ENCODE assay signal across 1 cellular context in genomic region chr3:14506626-14507344, GRCh38.
A peak's percentile ranks its signal among the peaks of the same experiment; 100 is the strongest.
TF ChIP-seq lines count a peak whose summit lies in the region.

No MANE protein-coding gene starts in this region.

TF ChIP-seq in K562, 482 proteins besides CTCF, POLR2A, EP300 and RAD21:
- TF ChIP-seq KHSRP (IDR thresholded peaks at IDR 0.05) (no peak), BCOR (IDR thresholded peaks at IDR 0.05) (peak; percentile 78), HMG20B (CRISPR knock-in tag; IDR thresholded peaks at IDR 0.05) (no peak), NFE2L1 (tag; IDR thresholded peaks at IDR 0.05; ENCODE audit: borderline replicate concordance, low read depth) (no peak), CEBPG (CRISPR knock-in tag; IDR thresholded peaks at IDR 0.05) (no peak), CEBPG (tag; conservative IDR thresholded peaks at IDR 0.05 in 1 of 2, IDR thresholded peaks at IDR 0.05 in 1 of 2) (no peak), HEY1 (CRISPR knock-in tag; IDR thresholded peaks at IDR 0.05; ENCODE audit: borderline replicate concordance) (no peak), BHLHE40 (IDR thresholded peaks at IDR 0.05; ENCODE audit: low read length) (0 out of 2 replicates have a peak, but pooled peaks have one; percentile 5), MEIS2 (IDR thresholded peaks at IDR 0.05; ENCODE audit: partially characterized antibody) (peak; percentile 12), RBM25 (IDR thresholded peaks at IDR 0.05; ENCODE audit: low read depth, low read length, severe bottlenecking) (peak; percentile 77), GABPB1 (CRISPR knock-in tag; IDR thresholded peaks at IDR 0.05) (no peak), ZNF212 (CRISPR knock-in tag; IDR thresholded peaks at IDR 0.05) (no peak), PTTG1 (tag; IDR thresholded peaks at IDR 0.05; ENCODE audit: low read depth) (no peak), SMC3 (conservative IDR thresholded peaks at IDR 0.05; ENCODE audit: insufficient read depth, low read depth, low read length) (no peak), HCFC1 (IDR thresholded peaks at IDR 0.05; ENCODE audit: low read depth, low read length) (no peak), ZNF395 (CRISPR knock-in tag; IDR thresholded peaks at IDR 0.05) (no peak), ZNF282 (CRISPR knock-in tag; IDR thresholded peaks at IDR 0.05) (no peak), HDAC2 (IDR thresholded peaks at IDR 0.05) (0 out of 2 replicates have a peak, but pooled peaks have one; percentile 14), KDM1A (IDR thresholded peaks at IDR 0.05) (peak; percentile 59 to 64; a peak in 3 of 4 replicates)
- TF ChIP-seq, protein P1, sequence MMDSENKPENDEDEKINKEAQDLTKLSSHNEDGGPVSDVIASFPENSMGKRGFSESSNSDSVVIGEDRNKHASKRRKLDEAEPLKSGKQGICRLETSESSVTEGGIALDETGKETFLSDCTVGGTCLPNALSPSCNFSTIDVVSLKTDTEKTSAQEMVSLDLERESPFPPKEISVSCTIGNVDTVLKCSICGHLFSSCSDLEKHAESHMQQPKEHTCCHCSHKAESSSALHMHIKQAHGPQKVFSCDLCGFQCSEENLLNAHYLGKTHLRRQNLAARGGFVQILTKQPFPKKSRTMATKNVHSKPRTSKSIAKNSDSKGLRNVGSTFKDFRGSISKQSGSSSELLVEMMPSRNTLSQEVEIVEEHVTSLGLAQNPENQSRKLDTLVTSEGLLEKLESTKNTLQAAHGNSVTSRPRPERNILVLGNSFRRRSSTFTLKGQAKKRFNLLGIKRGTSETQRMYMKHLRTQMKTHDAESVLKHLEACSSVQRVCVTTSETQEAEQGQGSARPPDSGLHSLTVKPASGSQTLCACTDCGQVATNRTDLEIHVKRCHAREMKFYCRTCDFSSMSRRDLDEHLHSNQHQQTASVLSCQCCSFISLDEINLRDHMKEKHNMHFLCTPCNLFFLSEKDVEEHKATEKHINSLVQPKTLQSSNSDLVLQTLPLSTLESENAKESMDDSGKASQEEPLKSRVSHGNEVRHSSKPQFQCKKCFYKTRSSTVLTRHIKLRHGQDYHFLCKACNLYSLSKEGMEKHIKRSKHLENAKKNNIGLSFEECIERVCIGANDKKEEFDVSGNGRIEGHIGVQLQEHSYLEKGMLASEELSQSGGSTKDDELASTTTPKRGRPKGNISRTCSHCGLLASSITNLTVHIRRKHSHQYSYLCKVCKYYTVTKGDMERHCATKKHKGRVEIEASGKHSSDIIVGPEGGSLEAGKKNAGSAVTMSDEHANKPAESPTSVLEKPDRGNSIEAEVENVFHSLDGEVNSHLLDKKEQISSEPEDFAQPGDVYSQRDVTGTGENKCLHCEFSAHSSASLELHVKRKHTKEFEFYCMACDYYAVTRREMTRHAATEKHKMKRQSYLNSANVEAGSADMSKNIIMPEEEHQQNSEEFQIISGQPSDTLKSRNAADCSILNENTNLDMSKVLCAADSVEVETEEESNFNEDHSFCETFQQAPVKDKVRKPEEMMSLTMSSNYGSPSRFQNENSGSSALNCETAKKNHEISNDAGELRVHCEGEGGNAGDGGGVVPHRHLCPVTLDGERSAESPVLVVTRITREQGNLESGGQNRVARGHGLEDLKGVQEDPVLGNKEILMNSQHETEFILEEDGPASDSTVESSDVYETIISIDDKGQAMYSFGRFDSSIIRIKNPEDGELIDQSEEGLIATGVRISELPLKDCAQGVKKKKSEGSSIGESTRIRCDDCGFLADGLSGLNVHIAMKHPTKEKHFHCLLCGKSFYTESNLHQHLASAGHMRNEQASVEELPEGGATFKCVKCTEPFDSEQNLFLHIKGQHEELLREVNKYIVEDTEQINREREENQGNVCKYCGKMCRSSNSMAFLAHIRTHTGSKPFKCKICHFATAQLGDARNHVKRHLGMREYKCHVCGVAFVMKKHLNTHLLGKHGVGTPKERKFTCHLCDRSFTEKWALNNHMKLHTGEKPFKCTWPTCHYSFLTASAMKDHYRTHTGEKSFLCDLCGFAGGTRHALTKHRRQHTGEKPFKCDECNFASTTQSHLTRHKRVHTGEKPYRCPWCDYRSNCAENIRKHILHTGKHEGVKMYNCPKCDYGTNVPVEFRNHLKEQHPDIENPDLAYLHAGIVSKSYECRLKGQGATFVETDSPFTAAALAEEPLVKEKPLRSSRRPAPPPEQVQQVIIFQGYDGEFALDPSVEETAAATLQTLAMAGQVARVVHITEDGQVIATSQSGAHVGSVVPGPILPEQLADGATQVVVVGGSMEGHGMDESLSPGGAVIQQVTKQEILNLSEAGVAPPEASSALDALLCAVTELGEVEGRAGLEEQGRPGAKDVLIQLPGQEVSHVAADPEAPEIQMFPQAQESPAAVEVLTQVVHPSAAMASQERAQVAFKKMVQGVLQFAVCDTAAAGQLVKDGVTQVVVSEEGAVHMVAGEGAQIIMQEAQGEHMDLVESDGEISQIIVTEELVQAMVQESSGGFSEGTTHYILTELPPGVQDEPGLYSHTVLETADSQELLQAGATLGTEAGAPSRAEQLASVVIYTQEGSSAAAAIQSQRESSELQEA (IDR thresholded peaks at IDR 0.05; ENCODE audit: low read depth), result no peak
- TF ChIP-seq, protein P2, sequence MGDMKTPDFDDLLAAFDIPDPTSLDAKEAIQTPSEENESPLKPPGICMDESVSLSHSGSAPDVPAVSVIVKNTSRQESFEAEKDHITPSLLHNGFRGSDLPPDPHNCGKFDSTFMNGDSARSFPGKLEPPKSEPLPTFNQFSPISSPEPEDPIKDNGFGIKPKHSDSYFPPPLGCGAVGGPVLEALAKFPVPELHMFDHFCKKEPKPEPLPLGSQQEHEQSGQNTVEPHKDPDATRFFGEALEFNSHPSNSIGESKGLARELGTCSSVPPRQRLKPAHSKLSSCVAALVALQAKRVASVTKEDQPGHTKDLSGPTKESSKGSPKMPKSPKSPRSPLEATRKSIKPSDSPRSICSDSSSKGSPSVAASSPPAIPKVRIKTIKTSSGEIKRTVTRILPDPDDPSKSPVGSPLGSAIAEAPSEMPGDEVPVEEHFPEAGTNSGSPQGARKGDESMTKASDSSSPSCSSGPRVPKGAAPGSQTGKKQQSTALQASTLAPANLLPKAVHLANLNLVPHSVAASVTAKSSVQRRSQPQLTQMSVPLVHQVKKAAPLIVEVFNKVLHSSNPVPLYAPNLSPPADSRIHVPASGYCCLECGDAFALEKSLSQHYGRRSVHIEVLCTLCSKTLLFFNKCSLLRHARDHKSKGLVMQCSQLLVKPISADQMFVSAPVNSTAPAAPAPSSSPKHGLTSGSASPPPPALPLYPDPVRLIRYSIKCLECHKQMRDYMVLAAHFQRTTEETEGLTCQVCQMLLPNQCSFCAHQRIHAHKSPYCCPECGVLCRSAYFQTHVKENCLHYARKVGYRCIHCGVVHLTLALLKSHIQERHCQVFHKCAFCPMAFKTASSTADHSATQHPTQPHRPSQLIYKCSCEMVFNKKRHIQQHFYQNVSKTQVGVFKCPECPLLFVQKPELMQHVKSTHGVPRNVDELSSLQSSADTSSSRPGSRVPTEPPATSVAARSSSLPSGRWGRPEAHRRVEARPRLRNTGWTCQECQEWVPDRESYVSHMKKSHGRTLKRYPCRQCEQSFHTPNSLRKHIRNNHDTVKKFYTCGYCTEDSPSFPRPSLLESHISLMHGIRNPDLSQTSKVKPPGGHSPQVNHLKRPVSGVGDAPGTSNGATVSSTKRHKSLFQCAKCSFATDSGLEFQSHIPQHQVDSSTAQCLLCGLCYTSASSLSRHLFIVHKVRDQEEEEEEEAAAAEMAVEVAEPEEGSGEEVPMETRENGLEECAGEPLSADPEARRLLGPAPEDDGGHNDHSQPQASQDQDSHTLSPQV (IDR thresholded peaks at IDR 0.05), result no peak
TF ChIP-seq in K562: peak in this region for 6.
